ENCODE assay signal across 2 cellular contexts in genomic region chr20:2006452-2007381, GRCh38.
TF ChIP-seq lines count a peak whose summit lies in the region.

No MANE protein-coding gene starts in this region.

TF ChIP-seq in K562, 482 proteins besides CTCF, POLR2A, EP300 and RAD21:
- TF ChIP-seq SNRNP70 (optimal IDR thresholded peaks at IDR 0.05; ENCODE audit: low read depth, low read length) (no peak), FOXM1 (IDR thresholded peaks at IDR 0.05; ENCODE audit: low read depth) (no peak), FOXM1 (CRISPR knock-in tag; IDR thresholded peaks at IDR 0.05; ENCODE audit: low read depth) (no peak), SMC3 (conservative IDR thresholded peaks at IDR 0.05; ENCODE audit: insufficient read depth, low read depth, low read length) (peak; percentile 35; the same call in 1 of the 2 replicates)

TF ChIP-seq in HepG2, 621 proteins besides CTCF, POLR2A, EP300 and RAD21 (continues in another document):
- TF ChIP-seq PHF8 (CRISPR knock-in tag; IDR thresholded peaks at IDR 0.05): no peak
- TF ChIP-seq PAXIP1 (CRISPR knock-in tag; conservative IDR thresholded peaks at IDR 0.05): no peak
- peak; percentile 50; the same call in 1 of the 2 replicates for TF ChIP-seq ZNF33B (CRISPR knock-in tag; IDR thresholded peaks at IDR 0.05)
- TF ChIP-seq CEBPB (IDR thresholded peaks at IDR 0.05; ENCODE audit: borderline replicate concordance, low read depth, low read length): peak; percentile 38; the same call in 1 of the 2 replicates
- TF ChIP-seq, protein P1, sequence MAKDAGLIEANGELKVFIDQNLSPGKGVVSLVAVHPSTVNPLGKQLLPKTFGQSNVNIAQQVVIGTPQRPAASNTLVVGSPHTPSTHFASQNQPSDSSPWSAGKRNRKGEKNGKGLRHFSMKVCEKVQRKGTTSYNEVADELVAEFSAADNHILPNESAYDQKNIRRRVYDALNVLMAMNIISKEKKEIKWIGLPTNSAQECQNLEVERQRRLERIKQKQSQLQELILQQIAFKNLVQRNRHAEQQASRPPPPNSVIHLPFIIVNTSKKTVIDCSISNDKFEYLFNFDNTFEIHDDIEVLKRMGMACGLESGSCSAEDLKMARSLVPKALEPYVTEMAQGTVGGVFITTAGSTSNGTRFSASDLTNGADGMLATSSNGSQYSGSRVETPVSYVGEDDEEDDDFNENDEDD (CRISPR knock-in tag; IDR thresholded peaks at IDR 0.05; ENCODE audit: borderline replicate concordance): 0 out of 2 replicates have a peak, but pooled peaks have one; percentile 27
- peak; percentile 43; the same call in 1 of the 2 replicates for TF ChIP-seq SNAI1 (CRISPR knock-in tag; IDR thresholded peaks at IDR 0.05; ENCODE audit: borderline replicate concordance)
- 0 out of 2 replicates have a peak, but pooled peaks have one; percentile 25 for TF ChIP-seq TGIF2 (CRISPR knock-in tag; IDR thresholded peaks at IDR 0.05)
- 0 out of 2 replicates have a peak, but pooled peaks have one; percentile 7 for TF ChIP-seq GPN1 (CRISPR knock-in tag; IDR thresholded peaks at IDR 0.05; ENCODE audit: borderline replicate concordance)
- TF ChIP-seq, protein P2, sequence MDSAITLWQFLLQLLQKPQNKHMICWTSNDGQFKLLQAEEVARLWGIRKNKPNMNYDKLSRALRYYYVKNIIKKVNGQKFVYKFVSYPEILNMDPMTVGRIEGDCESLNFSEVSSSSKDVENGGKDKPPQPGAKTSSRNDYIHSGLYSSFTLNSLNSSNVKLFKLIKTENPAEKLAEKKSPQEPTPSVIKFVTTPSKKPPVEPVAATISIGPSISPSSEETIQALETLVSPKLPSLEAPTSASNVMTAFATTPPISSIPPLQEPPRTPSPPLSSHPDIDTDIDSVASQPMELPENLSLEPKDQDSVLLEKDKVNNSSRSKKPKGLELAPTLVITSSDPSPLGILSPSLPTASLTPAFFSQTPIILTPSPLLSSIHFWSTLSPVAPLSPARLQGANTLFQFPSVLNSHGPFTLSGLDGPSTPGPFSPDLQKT (CRISPR knock-in tag; IDR thresholded peaks at IDR 0.05; ENCODE audit: borderline replicate concordance): no peak
- no peak for TF ChIP-seq HDAC6 (IDR thresholded peaks at IDR 0.05; ENCODE audit: low read depth, low read length)
- TF ChIP-seq CHD4 (IDR thresholded peaks at IDR 0.05; ENCODE audit: borderline replicate concordance, low read length): 0 out of 2 replicates have a peak, but pooled peaks have one; percentile 17
- TF ChIP-seq ZNF232 (CRISPR knock-in tag; IDR thresholded peaks at IDR 0.05; ENCODE audit: borderline replicate concordance): 0 out of 2 replicates have a peak, but pooled peaks have one; percentile 44
- TF ChIP-seq SOX6 (IDR thresholded peaks at IDR 0.05): no peak
- 0 out of 2 replicates have a peak, but pooled peaks have one; percentile 12 for TF ChIP-seq SOX6 (CRISPR knock-in tag; IDR thresholded peaks at IDR 0.05)
- TF ChIP-seq ZNF607 (CRISPR knock-in tag; IDR thresholded peaks at IDR 0.05; ENCODE audit: borderline replicate concordance): no peak
- TF ChIP-seq DR1 (CRISPR knock-in tag; IDR thresholded peaks at IDR 0.05): 0 out of 2 replicates have a peak, but pooled peaks have one; percentile 24
- TF ChIP-seq YEATS2 (CRISPR knock-in tag; IDR thresholded peaks at IDR 0.05; ENCODE audit: borderline replicate concordance): no peak
- no peak for TF ChIP-seq BCL6 (CRISPR knock-in tag; IDR thresholded peaks at IDR 0.05)
- TF ChIP-seq SMC3 (IDR thresholded peaks at IDR 0.05; ENCODE audit: low read length): peak; percentile 72
- no peak for TF ChIP-seq KDM6A (CRISPR knock-in tag; IDR thresholded peaks at IDR 0.05; ENCODE audit: low read depth)
- TF ChIP-seq ZNF329 (CRISPR knock-in tag; IDR thresholded peaks at IDR 0.05; ENCODE audit: low read depth): no peak
- TF ChIP-seq GATAD1 (CRISPR knock-in tag; IDR thresholded peaks at IDR 0.05): 0 out of 2 replicates have a peak, but pooled peaks have one; percentile 12
- TF ChIP-seq MIXL1 (CRISPR knock-in tag; IDR thresholded peaks at IDR 0.05): 0 out of 2 replicates have a peak, but pooled peaks have one; percentile 38
- TF ChIP-seq MED13 (CRISPR knock-in tag; IDR thresholded peaks at IDR 0.05): no peak
- no peak for TF ChIP-seq MEIS2 (CRISPR knock-in tag; IDR thresholded peaks at IDR 0.05)
- TF ChIP-seq ZNF337 (CRISPR knock-in tag; IDR thresholded peaks at IDR 0.05; ENCODE audit: borderline replicate concordance, low read depth): no peak
- TF ChIP-seq ZSCAN20 (CRISPR knock-in tag; IDR thresholded peaks at IDR 0.05; ENCODE audit: borderline replicate concordance): 0 out of 2 replicates have a peak, but pooled peaks have one; percentile 34
- peak; percentile 15; the same call in 1 of the 2 replicates for TF ChIP-seq ZNF34 (CRISPR knock-in tag; IDR thresholded peaks at IDR 0.05; ENCODE audit: borderline replicate concordance)
- TF ChIP-seq STAG1 (CRISPR knock-in tag; IDR thresholded peaks at IDR 0.05): peak; percentile 77
- 0 out of 2 replicates have a peak, but pooled peaks have one; percentile 16 for TF ChIP-seq HOXA5 (CRISPR knock-in tag; IDR thresholded peaks at IDR 0.05)
- no peak for TF ChIP-seq SPEN (CRISPR knock-in tag; IDR thresholded peaks at IDR 0.05; ENCODE audit: low read depth)
- TF ChIP-seq, protein P3, sequence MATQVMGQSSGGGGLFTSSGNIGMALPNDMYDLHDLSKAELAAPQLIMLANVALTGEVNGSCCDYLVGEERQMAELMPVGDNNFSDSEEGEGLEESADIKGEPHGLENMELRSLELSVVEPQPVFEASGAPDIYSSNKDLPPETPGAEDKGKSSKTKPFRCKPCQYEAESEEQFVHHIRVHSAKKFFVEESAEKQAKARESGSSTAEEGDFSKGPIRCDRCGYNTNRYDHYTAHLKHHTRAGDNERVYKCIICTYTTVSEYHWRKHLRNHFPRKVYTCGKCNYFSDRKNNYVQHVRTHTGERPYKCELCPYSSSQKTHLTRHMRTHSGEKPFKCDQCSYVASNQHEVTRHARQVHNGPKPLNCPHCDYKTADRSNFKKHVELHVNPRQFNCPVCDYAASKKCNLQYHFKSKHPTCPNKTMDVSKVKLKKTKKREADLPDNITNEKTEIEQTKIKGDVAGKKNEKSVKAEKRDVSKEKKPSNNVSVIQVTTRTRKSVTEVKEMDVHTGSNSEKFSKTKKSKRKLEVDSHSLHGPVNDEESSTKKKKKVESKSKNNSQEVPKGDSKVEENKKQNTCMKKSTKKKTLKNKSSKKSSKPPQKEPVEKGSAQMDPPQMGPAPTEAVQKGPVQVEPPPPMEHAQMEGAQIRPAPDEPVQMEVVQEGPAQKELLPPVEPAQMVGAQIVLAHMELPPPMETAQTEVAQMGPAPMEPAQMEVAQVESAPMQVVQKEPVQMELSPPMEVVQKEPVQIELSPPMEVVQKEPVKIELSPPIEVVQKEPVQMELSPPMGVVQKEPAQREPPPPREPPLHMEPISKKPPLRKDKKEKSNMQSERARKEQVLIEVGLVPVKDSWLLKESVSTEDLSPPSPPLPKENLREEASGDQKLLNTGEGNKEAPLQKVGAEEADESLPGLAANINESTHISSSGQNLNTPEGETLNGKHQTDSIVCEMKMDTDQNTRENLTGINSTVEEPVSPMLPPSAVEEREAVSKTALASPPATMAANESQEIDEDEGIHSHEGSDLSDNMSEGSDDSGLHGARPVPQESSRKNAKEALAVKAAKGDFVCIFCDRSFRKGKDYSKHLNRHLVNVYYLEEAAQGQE (IDR thresholded peaks at IDR 0.05; ENCODE audit: borderline replicate concordance in 1 of 2, low read depth in 1 of 2, low read length in 2 of 2): peak in 1 of 2 experiments; percentile 80
- TF ChIP-seq POLR2G (IDR thresholded peaks at IDR 0.05; ENCODE audit: low read depth, low read length): no peak
- no peak for TF ChIP-seq ZBTB7B (CRISPR knock-in tag; IDR thresholded peaks at IDR 0.05)
- TF ChIP-seq ZNF704 (CRISPR knock-in tag; IDR thresholded peaks at IDR 0.05; ENCODE audit: borderline replicate concordance): no peak
- TF ChIP-seq MIER2 (CRISPR knock-in tag; IDR thresholded peaks at IDR 0.05): peak; percentile 92
- TF ChIP-seq KAT2B (IDR thresholded peaks at IDR 0.05; ENCODE audit: borderline replicate concordance, low read depth, low read length): no peak
- TF ChIP-seq ZNF414 (CRISPR knock-in tag; IDR thresholded peaks at IDR 0.05): 0 out of 2 replicates have a peak, but pooled peaks have one; percentile 28
- no peak for TF ChIP-seq EED (CRISPR knock-in tag; IDR thresholded peaks at IDR 0.05)
- 0 out of 2 replicates have a peak, but pooled peaks have one; percentile 33 for TF ChIP-seq ATF2 (CRISPR knock-in tag; IDR thresholded peaks at IDR 0.05)
- TF ChIP-seq, protein P4, sequence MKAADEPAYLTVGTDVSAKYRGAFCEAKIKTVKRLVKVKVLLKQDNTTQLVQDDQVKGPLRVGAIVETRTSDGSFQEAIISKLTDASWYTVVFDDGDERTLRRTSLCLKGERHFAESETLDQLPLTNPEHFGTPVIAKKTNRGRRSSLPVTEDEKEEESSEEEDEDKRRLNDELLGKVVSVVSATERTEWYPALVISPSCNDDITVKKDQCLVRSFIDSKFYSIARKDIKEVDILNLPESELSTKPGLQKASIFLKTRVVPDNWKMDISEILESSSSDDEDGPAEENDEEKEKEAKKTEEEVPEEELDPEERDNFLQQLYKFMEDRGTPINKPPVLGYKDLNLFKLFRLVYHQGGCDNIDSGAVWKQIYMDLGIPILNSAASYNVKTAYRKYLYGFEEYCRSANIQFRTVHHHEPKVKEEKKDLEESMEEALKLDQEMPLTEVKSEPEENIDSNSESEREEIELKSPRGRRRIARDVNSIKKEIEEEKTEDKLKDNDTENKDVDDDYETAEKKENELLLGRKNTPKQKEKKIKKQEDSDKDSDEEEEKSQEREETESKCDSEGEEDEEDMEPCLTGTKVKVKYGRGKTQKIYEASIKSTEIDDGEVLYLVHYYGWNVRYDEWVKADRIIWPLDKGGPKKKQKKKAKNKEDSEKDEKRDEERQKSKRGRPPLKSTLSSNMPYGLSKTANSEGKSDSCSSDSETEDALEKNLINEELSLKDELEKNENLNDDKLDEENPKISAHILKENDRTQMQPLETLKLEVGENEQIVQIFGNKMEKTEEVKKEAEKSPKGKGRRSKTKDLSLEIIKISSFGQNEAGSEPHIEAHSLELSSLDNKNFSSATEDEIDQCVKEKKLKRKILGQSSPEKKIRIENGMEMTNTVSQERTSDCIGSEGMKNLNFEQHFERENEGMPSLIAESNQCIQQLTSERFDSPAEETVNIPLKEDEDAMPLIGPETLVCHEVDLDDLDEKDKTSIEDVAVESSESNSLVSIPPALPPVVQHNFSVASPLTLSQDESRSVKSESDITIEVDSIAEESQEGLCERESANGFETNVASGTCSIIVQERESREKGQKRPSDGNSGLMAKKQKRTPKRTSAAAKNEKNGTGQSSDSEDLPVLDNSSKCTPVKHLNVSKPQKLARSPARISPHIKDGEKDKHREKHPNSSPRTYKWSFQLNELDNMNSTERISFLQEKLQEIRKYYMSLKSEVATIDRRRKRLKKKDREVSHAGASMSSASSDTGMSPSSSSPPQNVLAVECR (CRISPR knock-in tag; IDR thresholded peaks at IDR 0.05; ENCODE audit: borderline replicate concordance): 0 out of 2 replicates have a peak, but pooled peaks have one; percentile 11
